ENCODE assay signal across 28 cellular contexts in the genomic region with DNA sequence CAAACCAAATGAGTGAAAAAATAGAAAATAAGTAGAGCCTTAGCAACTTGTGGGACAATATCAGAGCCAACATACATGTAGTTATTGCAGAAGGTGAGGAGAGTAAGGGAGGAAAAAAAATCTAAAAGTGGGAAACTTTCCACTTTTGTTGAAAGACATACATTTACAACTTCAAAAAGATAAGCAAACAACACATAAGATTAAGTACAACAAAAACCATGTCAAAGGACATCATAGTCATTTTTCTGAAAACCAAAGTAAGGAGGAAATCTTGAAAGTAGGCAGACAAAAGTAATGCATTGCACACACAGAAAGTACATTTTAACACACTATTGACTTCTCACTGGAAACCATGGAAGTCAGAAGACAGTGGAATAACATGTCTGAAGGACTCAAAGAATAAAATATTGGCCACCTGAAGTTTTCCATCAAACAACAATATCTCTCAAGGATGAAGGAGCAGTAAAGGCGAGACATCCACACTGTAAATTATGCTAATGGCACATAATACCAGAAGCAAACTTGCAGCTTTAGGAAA.
"Had no signal": no experiment of that assay in that cellular context is flagged by ENCODE, and none has a peak within 500 bp of the region (broad histone marks: within the 10 kb centered on the region; RNA-seq: fewer than 3 reads in every experiment).

No MANE protein-coding gene starts in this region.

- H3K4me3 ChIP-seq: adrenal gland, SJCRH30, SK-N-MC had no signal

- H3K27ac ChIP-seq: adrenal gland, SJCRH30, SK-N-MC, WERI-Rb-1 had no signal

- ATAC-seq: activated CD8-positive, alpha-beta T cell treated with anti-CD3 and anti-CD28 coated beads for 36 hours; activated T-cell treated with anti-CD3 and anti-CD28 coated beads, Interleukin-2, amount 50 U/mL, for 72 hours; activated T-helper 17 cell treated with anti-CD3 and anti-CD28 coated beads, Interleukin-2, amount 50 U/mL, for 72 hours; Panc1 had no signal

- H3K36me3 ChIP-seq: adrenal gland, SJCRH30, WERI-Rb-1 had no signal

- H3K4me1 ChIP-seq: adrenal gland, SJCRH30 had no signal

- DNase-seq: activated CD4-positive, alpha-beta T cell treated with anti-CD3 and anti-CD28 coated beads, Interleukin-2, amount 10 ng/mL, durations not matched to agents 24 days and 14 days; activated CD4-positive, alpha-beta T cell treated with anti-CD3 and anti-CD28 coated beads, Interleukin-2, amount 50 U/mL, for 4 hours; activated CD8-positive, alpha-beta T cell treated with anti-CD3 and anti-CD28 coated beads for 36 hours; activated effector memory CD4-positive, alpha-beta T cell treated with anti-CD3 and anti-CD28 coated beads, Interleukin-2, amount 50 U/mL, for 16 hours; activated naive CD4-positive, alpha-beta T cell; activated naive CD4-positive, alpha-beta T cell treated with anti-CD3 and anti-CD28 coated beads, Interleukin-2, amount 50 U/mL, for 16 hours; activated naive CD8-positive, alpha-beta T cell treated with anti-CD3 and anti-CD28 coated beads, Interleukin-2, amount 10 ng/mL, durations not matched to agents 7 days and 5 days; activated T-cell treated with anti-CD3 and anti-CD28 coated beads, Interleukin-2, amount 50 U/mL, for 1 hour; activated T-cell treated with anti-CD3 and anti-CD28 coated beads, Interleukin-2, amount 50 U/mL, for 72 hours; adrenal gland; anterior cingulate cortex; caudate nucleus; cerebellar nuclear complex; NCI-H1092; NCI-H1436 treated with DMSO at 0.1 percent for 48 hours; NCI-H1694 treated with DMSO at 0.1 percent for 48 hours; NCI-H2029; NCI-H2107; NCI-H345; NCI-H524 treated with DMSO at 0.1 percent for 48 hours; SHP77; SJCRH30; T1000; WERI-Rb-1 had no signal

- H3K27me3 ChIP-seq: adrenal gland, SJCRH30 had no signal

- H3K9me3 ChIP-seq: SJCRH30 had no signal

- FAIRE-seq: bronchial epithelial cell had no signal
